In genomic region chr10:54470324-54470631, GRCh38 we compare ENCODE assay signal across 14 cellular contexts.
DNase-seq lines count a peak whose midpoint lies in the region; ATAC-seq, FAIRE-seq and TF ChIP-seq lines count a peak whose summit lies in the region.
"Had no signal": no experiment of that assay in that cellular context is flagged by ENCODE, and none has a peak within 500 bp of the region (broad histone marks: within the 10 kb centered on the region; RNA-seq: fewer than 3 reads in every experiment).

No MANE protein-coding gene starts in this region.

- no peak overlapping the region for H3K4me2 ChIP-seq in Karpas-422 (ENCODE audit: low read depth, low read length, poor library complexity, severe bottlenecking)

- H3K9me3 ChIP-seq in Karpas-422 (ENCODE audit: low read length) (peaks cover 38% of the 10 kb centered on the region), small intestine (ENCODE audit: control insufficient read depth, low read depth) (no peaks in the 10 kb centered on the region)

- no peaks in the 10 kb centered on the region for H4K20me1 ChIP-seq in Karpas-422 (ENCODE audit: insufficient read depth, low read depth, low read length)

- H3K4me1 ChIP-seq in Karpas-422 (ENCODE audit: low read length) (no peaks in the 10 kb centered on the region), small intestine (ENCODE audit: control insufficient read depth in 2 of 2, insufficient read depth in 1 of 2, low read depth in 1 of 2, low read length in 1 of 2) (no peaks in the 10 kb centered on the region)

- no peak overlapping the region for H3K27ac ChIP-seq in Karpas-422 (ENCODE audit: low read length)
- no peak overlapping the region for H3K27ac ChIP-seq in small intestine (ENCODE audit: low read depth in 1 of 2, low read length in 1 of 2)

- no peak for FAIRE-seq in small intestine (lab: Jason Lieb, UNC)

- ATAC-seq in GM18868 (IDR thresholded peaks at IDR 0.05; ENCODE audit: unreplicated experiment): peak; percentile 19
- ATAC-seq: HCT116 had no signal

- H2AFZ ChIP-seq in Karpas-422 (ENCODE audit: low read length): no peak overlapping the region

- H3K79me2 ChIP-seq in Karpas-422 (ENCODE audit: low read length): no peaks in the 10 kb centered on the region

- 0 out of 2 replicates have a peak overlapping the region, but pooled peaks have one; percentile 22 for H3K4me3 ChIP-seq in Karpas-422 (ENCODE audit: low read length)
- H3K4me3 ChIP-seq in epithelial cell of proximal tubule (ENCODE audit: low read depth, low read length): peak overlapping the region; percentile 42
- H3K4me3 ChIP-seq in small intestine (ENCODE audit: low read depth in 1 of 2, low read length in 2 of 2): no peak overlapping the region

- DNase-seq in Karpas-422 (no peak), epithelial cell of proximal tubule (ENCODE audit: low read depth) (no peak), small intestine (peak; percentile 0), kidney glomerular epithelial cell (lab: John Stamatoyannopoulos, UW) (no peak), GM03348 (ENCODE audit: low spot score) (no peak), NCI-H69 (lab: John Stamatoyannopoulos, UW) (no peak)
- DNase-seq: COR-L47, DMS153, KG1, NCI-H1105 treated with DMSO at 0.1 percent for 48 hours, NCI-H187, NCI-H345 had no signal

- WGBS in small intestine, 3 donors: 38 to 63% (median 43%) methylated on average over 1 of the region's 1 CpG

- no peak overlapping the region for H3K9ac ChIP-seq in Karpas-422 (ENCODE audit: low read length)

- H3K9me2 ChIP-seq in Karpas-422 (replicated peaks; ENCODE audit: insufficient read depth, low read length): no peaks in the 10 kb centered on the region

- no peak for TF ChIP-seq CTCF in epithelial cell of proximal tubule (conservative IDR thresholded peaks at IDR 0.05; ENCODE audit: low read depth, low read length)

- H3K36me3 ChIP-seq in Karpas-422 (ENCODE audit: insufficient read depth, low read length) (no peaks in the 10 kb centered on the region), small intestine (ENCODE audit: control insufficient read depth in 2 of 2, insufficient read depth in 2 of 2, low read length in 2 of 2) (no peaks in the 10 kb centered on the region)

- no peaks in the 10 kb centered on the region for H3K27me3 ChIP-seq in Karpas-422 (ENCODE audit: low read length)
- no peaks in the 10 kb centered on the region for H3K27me3 ChIP-seq in small intestine (ENCODE audit: control insufficient read depth in 2 of 2, insufficient read depth in 2 of 2, low read length in 2 of 2)

Comparison
In these comparisons a context has a peak if more than half of its experiments do, and no peak if none do; other contexts are left out.
1. H3K4me3 ChIP-seq: peak in Karpas-422 (single experiment) and epithelial cell of proximal tubule (single experiment); none in small intestine (0 of 2).